In the genomic region with DNA sequence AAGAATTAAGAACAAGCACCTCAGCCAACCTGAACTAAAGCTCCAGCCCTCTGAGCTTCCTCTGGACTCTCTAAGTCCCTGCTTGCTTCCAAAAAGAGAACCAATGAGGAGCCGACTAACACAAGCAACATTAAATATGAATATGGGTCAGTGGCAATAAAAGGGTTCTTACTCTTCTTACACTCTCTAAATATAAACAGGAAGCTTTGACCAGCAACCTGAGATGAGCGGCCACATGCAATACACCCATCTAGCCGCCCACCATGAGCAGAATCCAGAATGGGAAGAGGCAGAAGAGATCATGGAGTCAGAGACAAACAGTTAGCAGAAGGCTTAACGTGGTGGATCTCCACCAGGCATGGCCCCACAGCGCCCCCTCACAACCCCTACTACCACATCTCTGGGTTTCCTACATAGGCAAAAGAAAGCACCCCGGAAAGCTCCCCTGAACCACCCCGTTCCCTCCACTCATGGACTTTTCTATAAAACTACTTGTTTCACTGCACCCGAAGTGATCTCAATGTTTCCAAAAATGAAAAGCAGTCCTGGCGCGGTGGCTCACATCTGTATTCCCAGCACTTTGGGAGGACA, we compare ENCODE assay signal across 8 cellular contexts. TPM values are rescaled to one million over a fixed set of nuclear protein-coding genes. Genes with fewer than 3 reads are reported as not detected.
DNase-seq lines count a peak whose midpoint lies in the region; ATAC-seq and TF ChIP-seq lines count a peak whose summit lies in the region.

No MANE protein-coding gene starts in this region.

- H3K9me3 ChIP-seq in CD4-positive, alpha-beta memory T cell (ENCODE audit: control insufficient read depth in 1 of 2, low read length in 2 of 2): no peaks in the 10 kb centered on the region
- H3K9me3 ChIP-seq in esophagus squamous epithelium: no peaks in the 10 kb centered on the region

- TF ChIP-seq CTCF in neural crest cell (conservative IDR thresholded peaks at IDR 0.05) (no peak), GM10266 (IDR thresholded peaks at IDR 0.05; ENCODE audit: control insufficient read depth, insufficient read depth, low read depth, missing control alignments) (no peak), esophagus squamous epithelium (IDR thresholded peaks at IDR 0.05) (no peak)

- H3K4me1 ChIP-seq in CD4-positive, alpha-beta memory T cell (ENCODE audit: insufficient read depth, low read length): peaks cover 18% of the 10 kb centered on the region
- peaks cover 8 to 21% (median 13%) of the 10 kb centered on the region in 3 donors for H3K4me1 ChIP-seq in esophagus squamous epithelium

- no peaks in the 10 kb centered on the region for H3K27me3 ChIP-seq in CD4-positive, alpha-beta memory T cell (ENCODE audit: insufficient read depth, low read length)
- no peaks in the 10 kb centered on the region for H3K27me3 ChIP-seq in esophagus squamous epithelium

- peak overlapping the region in 4 of 7 donors; percentile 7 to 95 (median 66) for H3K27ac Mint-ChIP-seq in CD4-positive, alpha-beta memory T cell
- no peak overlapping the region for H3K27ac Mint-ChIP-seq in neural crest cell (ENCODE audit: unreplicated experiment)

- H3K4me1 Mint-ChIP-seq in CD4-positive, alpha-beta memory T cell: peaks cover 7 to 23% (median 12%) of the 10 kb centered on the region in 4 donors
- H3K4me1 Mint-ChIP-seq in neural crest cell: peaks cover 5% of the 10 kb centered on the region

- no peak overlapping the region for H3K27ac ChIP-seq in CD4-positive, alpha-beta memory T cell (ENCODE audit: low read depth, low read length)
- peak overlapping the region; percentile 94 for H3K27ac ChIP-seq in caudate nucleus (ENCODE audit: low read depth, low read length)
- H3K27ac ChIP-seq in esophagus squamous epithelium: no peak overlapping the region

- intact Hi-C loops in CD4-positive, alpha-beta memory T cell (cut with micrococcal nuclease): loop anchor here (5.0 to 10.0 kb wide), 2 partner anchors 305 to 802 kb away; partner anchors contain the start of genes EFCAB11, RPS6KA5 and TDP1
- intact Hi-C loops in esophagus squamous epithelium (cut with DNase I): no loop called here

- no peaks in the 10 kb centered on the region for H3K36me3 ChIP-seq in CD4-positive, alpha-beta memory T cell (ENCODE audit: insufficient read depth, low read length)
- H3K36me3 ChIP-seq in esophagus squamous epithelium: no peaks in the 10 kb centered on the region

- H3K4me3 ChIP-seq in CD4-positive, alpha-beta memory T cell (ENCODE audit: low read length in 2 of 2): no peak overlapping the region
- no peak overlapping the region for H3K4me3 ChIP-seq in esophagus squamous epithelium

- peaks cover 0 to 2% (median 0%) of the 10 kb centered on the region in 8 donors for H3K9me3 Mint-ChIP-seq in CD4-positive, alpha-beta memory T cell
- H3K9me3 Mint-ChIP-seq in neural crest cell: peaks cover 3% of the 10 kb centered on the region

- POLR2A ChIA-PET in CD4-positive, alpha-beta memory T cell (lab: Charles Lee; ENCODE audit: partially characterized antibody): interaction anchor here (0.6 to 4.4 kb wide), 7 partner anchors 12 to 1283 kb away, joined by 3 to 56 read pairs (median 5); partner anchors contain the start of genes CALM1, PPP4R3A and TRIP11

- peaks cover 0 to 3% of the 10 kb centered on the region in 2 donors for H3K36me3 Mint-ChIP-seq in CD4-positive, alpha-beta memory T cell
- H3K36me3 Mint-ChIP-seq in neural crest cell (ENCODE audit: low read depth): no peaks in the 10 kb centered on the region

- no peak for DNase-seq in CD4-positive, alpha-beta memory T cell
- DNase-seq in NAMALWA (ENCODE audit: low spot score): peak; percentile 22
- peak in 8 of 61 donors; percentile 10 to 66 (median 33) for DNase-seq in caudate nucleus (lab: John Stamatoyannopoulos, UW)
- no peak for DNase-seq in neural crest cell (ENCODE audit: low read depth, low spot score)
- no peak for DNase-seq in GM10266 (ENCODE audit: extremely low spot score)
- DNase-seq in esophagus squamous epithelium (lab: John Stamatoyannopoulos, UW): no peak

- TF ChIP-seq POLR2A in esophagus squamous epithelium (IDR thresholded peaks at IDR 0.05): no peak

- no peak for ATAC-seq in GM21576 (IDR thresholded peaks at IDR 0.05; ENCODE audit: unreplicated experiment)
- no peak for ATAC-seq in HG03565 (IDR thresholded peaks at IDR 0.05; ENCODE audit: unreplicated experiment)

- peaks cover 0 to 3% of the 10 kb centered on the region in 2 donors for H3K27me3 Mint-ChIP-seq in CD4-positive, alpha-beta memory T cell
- peaks cover 2% of the 10 kb centered on the region for H3K27me3 Mint-ChIP-seq in neural crest cell (ENCODE audit: low read depth)

- peak overlapping the region in 5 of 8 donors; percentile 87 to 94 (median 90) for H3K4me3 Mint-ChIP-seq in CD4-positive, alpha-beta memory T cell
- peak overlapping the region; percentile 20 for H3K4me3 Mint-ChIP-seq in neural crest cell

- CTCF ChIA-PET in CD4-positive, alpha-beta memory T cell (lab: Charles Lee; ENCODE audit: partially characterized antibody): interaction anchor here (1.3 to 2.3 kb wide), 2 partner anchors 357 to 562 kb away, joined by 3 to 12 read pairs; no protein-coding TSS in a partner anchor

- 93 to 96% methylated on average over 9 to 10 of the region's 10 CpGs for WGBS in esophagus squamous epithelium, 2 donors

RNA-seq across cellular contexts. Expression of gene TTC7B, which starts 59.4 kb away (rescaled TPM):
- 1 to 10 TPM in 1 of 2 experiments, under 1 TPM in 1; 0.30 to 1.5 TPM for total RNA-seq in CD4-positive, alpha-beta memory T cell
- 1 to 10 TPM in 1 of 2 donors, not detected in 1; 1.9 TPM for polyA plus RNA-seq in CD4-positive, alpha-beta memory T cell
- 54.8 and 56.4 TPM in 2 replicates for total RNA-seq in neural crest cell
- total RNA-seq in esophagus squamous epithelium: 10 to 100 TPM in 2 of 4 donors, 1 to 10 TPM in 2; 3.3 to 18.1 (median 10.0) TPM
